1 cellular context compared by ENCODE assay signal in the genomic region with DNA sequence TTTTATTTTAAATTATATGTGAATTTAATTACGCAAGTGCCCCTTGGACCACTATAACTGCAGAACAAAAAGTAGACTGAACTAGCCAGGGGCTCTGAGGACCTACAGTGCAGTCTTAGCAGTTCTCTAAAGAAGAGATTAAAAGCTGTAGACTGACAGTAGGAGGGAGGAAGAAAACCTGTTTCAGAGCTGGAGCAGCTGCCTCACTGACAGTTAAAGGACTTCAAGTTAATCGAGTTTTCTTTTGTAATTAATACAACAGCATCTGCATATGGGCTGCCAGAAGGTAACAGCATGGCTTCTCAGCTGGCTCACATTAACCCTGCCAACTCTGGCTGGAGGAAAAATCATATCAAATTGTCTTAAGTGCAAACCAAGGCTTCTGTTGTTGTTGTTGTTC.
TF ChIP-seq lines count a peak whose summit lies in the region.

No MANE protein-coding gene starts in this region.

TF ChIP-seq in HepG2, 621 proteins besides CTCF, POLR2A, EP300 and RAD21:
- TF ChIP-seq, protein P1, sequence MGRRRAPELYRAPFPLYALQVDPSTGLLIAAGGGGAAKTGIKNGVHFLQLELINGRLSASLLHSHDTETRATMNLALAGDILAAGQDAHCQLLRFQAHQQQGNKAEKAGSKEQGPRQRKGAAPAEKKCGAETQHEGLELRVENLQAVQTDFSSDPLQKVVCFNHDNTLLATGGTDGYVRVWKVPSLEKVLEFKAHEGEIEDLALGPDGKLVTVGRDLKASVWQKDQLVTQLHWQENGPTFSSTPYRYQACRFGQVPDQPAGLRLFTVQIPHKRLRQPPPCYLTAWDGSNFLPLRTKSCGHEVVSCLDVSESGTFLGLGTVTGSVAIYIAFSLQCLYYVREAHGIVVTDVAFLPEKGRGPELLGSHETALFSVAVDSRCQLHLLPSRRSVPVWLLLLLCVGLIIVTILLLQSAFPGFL (CRISPR knock-in tag; IDR thresholded peaks at IDR 0.05), result no peak
- TF ChIP-seq ISL2 (CRISPR knock-in tag; IDR thresholded peaks at IDR 0.05) (0 out of 2 replicates have a peak, but pooled peaks have one; percentile 15), KAT8 (CRISPR knock-in tag; IDR thresholded peaks at IDR 0.05) (peak; percentile 1; the same call in 1 of the 2 replicates), AGO2 (optimal IDR thresholded peaks at IDR 0.05; ENCODE audit: low read depth, low read length) (no peak), ASH2L (IDR thresholded peaks at IDR 0.05; ENCODE audit: insufficient read length, low read depth, low read length) (peak; percentile 13), ZNF30 (CRISPR knock-in tag; IDR thresholded peaks at IDR 0.05) (no peak), ZKSCAN1 (IDR thresholded peaks at IDR 0.05; ENCODE audit: low read length) (no peak), SMYD3 (CRISPR knock-in tag; IDR thresholded peaks at IDR 0.05) (no peak), HNF4G (IDR thresholded peaks at IDR 0.05; ENCODE audit: borderline replicate concordance, low read depth, low read length) (0 out of 2 replicates have a peak, but pooled peaks have one; percentile 15), HNF4G (CRISPR knock-in tag; IDR thresholded peaks at IDR 0.05; ENCODE audit: borderline replicate concordance, low read depth) (no peak), TEAD2 (CRISPR knock-in tag; IDR thresholded peaks at IDR 0.05) (no peak), YY1 (IDR thresholded peaks at IDR 0.05; ENCODE audit: insufficient read depth, insufficient replicate concordance, low read depth, low read length) (no peak), ZNF282 (IDR thresholded peaks at IDR 0.05; ENCODE audit: partially characterized antibody) (no peak), ZSCAN29 (CRISPR knock-in tag; conservative IDR thresholded peaks at IDR 0.05) (no peak), HNRNPL (IDR thresholded peaks at IDR 0.05; ENCODE audit: low read depth, low read length) (no peak), NR1H2 (CRISPR knock-in tag; IDR thresholded peaks at IDR 0.05; ENCODE audit: borderline replicate concordance, low read depth) (no peak), FOSL1 (CRISPR knock-in tag; IDR thresholded peaks at IDR 0.05; ENCODE audit: borderline replicate concordance) (no peak)
- TF ChIP-seq, protein P2, sequence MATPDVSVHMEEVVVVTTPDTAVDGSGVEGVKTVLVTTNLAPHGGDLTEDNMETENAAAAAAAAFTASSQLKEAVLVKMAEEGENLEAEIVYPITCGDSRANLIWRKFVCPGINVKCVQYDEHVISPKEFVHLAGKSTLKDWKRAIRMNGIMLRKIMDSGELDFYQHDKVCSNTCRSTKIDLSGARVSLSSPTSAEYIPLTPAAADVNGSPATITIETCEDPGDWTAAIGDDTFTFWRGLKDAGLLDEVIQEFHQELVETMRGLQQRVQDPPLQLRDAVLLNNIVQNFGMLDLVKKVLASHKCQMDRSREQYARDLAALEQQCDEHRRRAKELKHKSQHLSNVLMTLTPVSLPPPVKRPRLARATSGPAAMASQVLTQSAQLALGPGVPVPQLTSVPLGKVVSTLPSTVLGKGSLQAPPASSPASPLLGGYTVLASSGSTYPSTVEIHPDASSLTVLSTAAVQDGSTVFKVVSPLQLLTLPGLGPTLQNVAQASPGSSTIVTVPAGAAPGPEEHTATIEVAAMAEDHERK (CRISPR knock-in tag; IDR thresholded peaks at IDR 0.05; ENCODE audit: low read depth), result no peak
- TF ChIP-seq, protein P3, sequence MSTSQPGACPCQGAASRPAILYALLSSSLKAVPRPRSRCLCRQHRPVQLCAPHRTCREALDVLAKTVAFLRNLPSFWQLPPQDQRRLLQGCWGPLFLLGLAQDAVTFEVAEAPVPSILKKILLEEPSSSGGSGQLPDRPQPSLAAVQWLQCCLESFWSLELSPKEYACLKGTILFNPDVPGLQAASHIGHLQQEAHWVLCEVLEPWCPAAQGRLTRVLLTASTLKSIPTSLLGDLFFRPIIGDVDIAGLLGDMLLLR (CRISPR knock-in tag; IDR thresholded peaks at IDR 0.05), result no peak
- TF ChIP-seq, protein P4, sequence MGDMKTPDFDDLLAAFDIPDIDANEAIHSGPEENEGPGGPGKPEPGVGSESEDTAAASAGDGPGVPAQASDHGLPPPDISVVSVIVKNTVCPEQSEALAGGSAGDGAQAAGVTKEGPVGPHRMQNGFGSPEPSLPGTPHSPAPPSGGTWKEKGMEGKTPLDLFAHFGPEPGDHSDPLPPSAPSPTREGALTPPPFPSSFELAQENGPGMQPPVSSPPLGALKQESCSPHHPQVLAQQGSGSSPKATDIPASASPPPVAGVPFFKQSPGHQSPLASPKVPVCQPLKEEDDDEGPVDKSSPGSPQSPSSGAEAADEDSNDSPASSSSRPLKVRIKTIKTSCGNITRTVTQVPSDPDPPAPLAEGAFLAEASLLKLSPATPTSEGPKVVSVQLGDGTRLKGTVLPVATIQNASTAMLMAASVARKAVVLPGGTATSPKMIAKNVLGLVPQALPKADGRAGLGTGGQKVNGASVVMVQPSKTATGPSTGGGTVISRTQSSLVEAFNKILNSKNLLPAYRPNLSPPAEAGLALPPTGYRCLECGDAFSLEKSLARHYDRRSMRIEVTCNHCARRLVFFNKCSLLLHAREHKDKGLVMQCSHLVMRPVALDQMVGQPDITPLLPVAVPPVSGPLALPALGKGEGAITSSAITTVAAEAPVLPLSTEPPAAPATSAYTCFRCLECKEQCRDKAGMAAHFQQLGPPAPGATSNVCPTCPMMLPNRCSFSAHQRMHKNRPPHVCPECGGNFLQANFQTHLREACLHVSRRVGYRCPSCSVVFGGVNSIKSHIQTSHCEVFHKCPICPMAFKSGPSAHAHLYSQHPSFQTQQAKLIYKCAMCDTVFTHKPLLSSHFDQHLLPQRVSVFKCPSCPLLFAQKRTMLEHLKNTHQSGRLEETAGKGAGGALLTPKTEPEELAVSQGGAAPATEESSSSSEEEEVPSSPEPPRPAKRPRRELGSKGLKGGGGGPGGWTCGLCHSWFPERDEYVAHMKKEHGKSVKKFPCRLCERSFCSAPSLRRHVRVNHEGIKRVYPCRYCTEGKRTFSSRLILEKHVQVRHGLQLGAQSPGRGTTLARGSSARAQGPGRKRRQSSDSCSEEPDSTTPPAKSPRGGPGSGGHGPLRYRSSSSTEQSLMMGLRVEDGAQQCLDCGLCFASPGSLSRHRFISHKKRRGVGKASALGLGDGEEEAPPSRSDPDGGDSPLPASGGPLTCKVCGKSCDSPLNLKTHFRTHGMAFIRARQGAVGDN (CRISPR knock-in tag; IDR thresholded peaks at IDR 0.05), result no peak
- TF ChIP-seq, protein P5, sequence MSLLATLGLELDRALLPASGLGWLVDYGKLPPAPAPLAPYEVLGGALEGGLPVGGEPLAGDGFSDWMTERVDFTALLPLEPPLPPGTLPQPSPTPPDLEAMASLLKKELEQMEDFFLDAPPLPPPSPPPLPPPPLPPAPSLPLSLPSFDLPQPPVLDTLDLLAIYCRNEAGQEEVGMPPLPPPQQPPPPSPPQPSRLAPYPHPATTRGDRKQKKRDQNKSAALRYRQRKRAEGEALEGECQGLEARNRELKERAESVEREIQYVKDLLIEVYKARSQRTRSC (CRISPR knock-in tag; IDR thresholded peaks at IDR 0.05; ENCODE audit: low read depth), result no peak
- TF ChIP-seq, protein P6, sequence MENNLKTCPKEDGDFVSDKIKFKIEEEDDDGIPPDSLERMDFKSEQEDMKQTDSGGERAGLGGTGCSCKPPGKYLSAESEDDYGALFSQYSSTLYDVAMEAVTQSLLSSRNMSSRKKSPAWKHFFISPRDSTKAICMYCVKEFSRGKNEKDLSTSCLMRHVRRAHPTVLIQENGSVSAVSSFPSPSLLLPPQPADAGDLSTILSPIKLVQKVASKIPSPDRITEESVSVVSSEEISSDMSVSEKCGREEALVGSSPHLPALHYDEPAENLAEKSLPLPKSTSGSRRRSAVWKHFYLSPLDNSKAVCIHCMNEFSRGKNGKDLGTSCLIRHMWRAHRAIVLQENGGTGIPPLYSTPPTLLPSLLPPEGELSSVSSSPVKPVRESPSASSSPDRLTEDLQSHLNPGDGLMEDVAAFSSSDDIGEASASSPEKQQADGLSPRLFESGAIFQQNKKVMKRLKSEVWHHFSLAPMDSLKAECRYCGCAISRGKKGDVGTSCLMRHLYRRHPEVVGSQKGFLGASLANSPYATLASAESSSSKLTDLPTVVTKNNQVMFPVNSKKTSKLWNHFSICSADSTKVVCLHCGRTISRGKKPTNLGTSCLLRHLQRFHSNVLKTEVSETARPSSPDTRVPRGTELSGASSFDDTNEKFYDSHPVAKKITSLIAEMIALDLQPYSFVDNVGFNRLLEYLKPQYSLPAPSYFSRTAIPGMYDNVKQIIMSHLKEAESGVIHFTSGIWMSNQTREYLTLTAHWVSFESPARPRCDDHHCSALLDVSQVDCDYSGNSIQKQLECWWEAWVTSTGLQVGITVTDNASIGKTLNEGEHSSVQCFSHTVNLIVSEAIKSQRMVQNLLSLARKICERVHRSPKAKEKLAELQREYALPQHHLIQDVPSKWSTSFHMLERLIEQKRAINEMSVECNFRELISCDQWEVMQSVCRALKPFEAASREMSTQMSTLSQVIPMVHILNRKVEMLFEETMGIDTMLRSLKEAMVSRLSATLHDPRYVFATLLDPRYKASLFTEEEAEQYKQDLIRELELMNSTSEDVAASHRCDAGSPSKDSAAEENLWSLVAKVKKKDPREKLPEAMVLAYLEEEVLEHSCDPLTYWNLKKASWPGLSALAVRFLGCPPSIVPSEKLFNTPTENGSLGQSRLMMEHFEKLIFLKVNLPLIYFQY (CRISPR knock-in tag; IDR thresholded peaks at IDR 0.05; ENCODE audit: borderline replicate concordance), result no peak
